9 cellular contexts compared by ENCODE assay signal in genomic region chr2:132416080-132416911, GRCh38. TPM values are rescaled to one million over a fixed set of nuclear protein-coding genes. Genes with fewer than 3 reads are reported as not detected.
A peak's percentile ranks its signal among the peaks of the same experiment; 100 is the strongest.
DNase-seq lines count a peak whose midpoint lies in the region; ATAC-seq and TF ChIP-seq lines count a peak whose summit lies in the region.
"Had no signal": no experiment of that assay in that cellular context is flagged by ENCODE, and none has a peak within 500 bp of the region (broad histone marks: within the 10 kb centered on the region; RNA-seq: fewer than 3 reads in every experiment).

TSS of gene GPR39 (plus strand) at chr2:132416805.

- H3K79me1 ChIP-seq in H9 (ENCODE audit: insufficient read depth, low read depth, low read length, poor library complexity, severe bottlenecking) = no peaks in the 10 kb centered on the region

- no peak within 1 kb of the TSS for H3K4ac ChIP-seq in H9 (ENCODE audit: low read depth, low read length)

- H3K27me3 ChIP-seq in H9 (ENCODE audit: insufficient read depth, low read length) (peaks cover 5% of the 10 kb centered on the region; the same call in 1 of the 2 replicates), colonic mucosa (no peaks in the 10 kb centered on the region), Karpas-422 (ENCODE audit: low read length) (no peaks in the 10 kb centered on the region)

- ATAC-seq in stimulated activated naive B cell treated with anti-CD40 and anti-IgM and Interleukin-4, amounts not matched to agents 10 μg/mL and 1 μg/mL and 100 μg/mL, for 72 hours (replicated peaks) = peak; percentile 10 to 29
- ATAC-seq in GM19324 (IDR thresholded peaks at IDR 0.05; ENCODE audit: low FRiP score, unreplicated experiment) = no peak

- H3K23ac ChIP-seq in H9 (ENCODE audit: insufficient read length, low read depth, low read length) = no peak within 1 kb of the TSS

- peak within 1 kb of the TSS; percentile 53 for H3K18ac ChIP-seq in H9 (ENCODE audit: insufficient read length, low read depth, low read length)

- no peak within 1 kb of the TSS for H2BK5ac ChIP-seq in H9 (ENCODE audit: insufficient read length, low read length)

- H3K4me3 Mint-ChIP-seq in H9 = peak within 1 kb of the TSS; percentile 75 to 81
- peak within 1 kb of the TSS in 1 of 2 donors; percentile 60 for H3K4me3 Mint-ChIP-seq in stimulated activated naive B cell treated with anti-CD40 and anti-IgM and Interleukin-4, amounts not matched to agents 10 μg/mL and 1 μg/mL and 100 μg/mL, for 72 hours

- H3K9ac ChIP-seq in H9 (ENCODE audit: extremely low read depth, insufficient read length, low read length) = peak within 1 kb of the TSS; percentile 3
- H3K9ac ChIP-seq in colonic mucosa (ENCODE audit: low read depth in 2 of 2, low read length in 2 of 2) = peak within 1 kb of the TSS; percentile 71 to 84
- no peak within 1 kb of the TSS for H3K9ac ChIP-seq in Karpas-422 (ENCODE audit: low read length)

- H3K9me3 ChIP-seq in H9 (ENCODE audit: control insufficient read depth, low read depth, low read length) (no peaks in the 10 kb centered on the region), colonic mucosa (no peaks in the 10 kb centered on the region), Karpas-422 (ENCODE audit: low read length) (no peaks in the 10 kb centered on the region)

- H3K9me3 Mint-ChIP-seq in H9 = no peaks in the 10 kb centered on the region
- H3K9me3 Mint-ChIP-seq in stimulated activated naive B cell treated with anti-CD40 and anti-IgM and Interleukin-4, amounts not matched to agents 10 μg/mL and 1 μg/mL and 100 μg/mL, for 72 hours = peaks cover 2 to 3% of the 10 kb centered on the region in 2 donors

- H4K91ac ChIP-seq in H9 (ENCODE audit: insufficient read length, low read depth, low read length) = no peak within 1 kb of the TSS

- H2AK5ac ChIP-seq in H9 (ENCODE audit: insufficient read length, low read length) = no peak within 1 kb of the TSS

- H4K5ac ChIP-seq in H9 (ENCODE audit: insufficient read length, low read depth, low read length) = no peak within 1 kb of the TSS

- H3K27ac Mint-ChIP-seq in H9 = peak within 1 kb of the TSS in 1 of 3 experiments; percentile 35; a peak in 1 of 7 replicates
- H3K27ac Mint-ChIP-seq in stimulated activated naive B cell treated with anti-CD40 and anti-IgM and Interleukin-4, amounts not matched to agents 10 μg/mL and 1 μg/mL and 100 μg/mL, for 72 hours = no peak within 1 kb of the TSS

- H3K4me3 ChIP-seq in colonic mucosa (peak within 1 kb of the TSS; percentile 44), Karpas-422 (ENCODE audit: low read length) (no peak within 1 kb of the TSS)

- H3K4me1 ChIP-seq in H9 (ENCODE audit: insufficient read depth, low read length) (no peaks in the 10 kb centered on the region), colonic mucosa (no peaks in the 10 kb centered on the region), Karpas-422 (ENCODE audit: low read length) (peaks cover 5% of the 10 kb centered on the region)

- H4K20me1 ChIP-seq in H9 (ENCODE audit: control insufficient read depth, insufficient read depth, insufficient read length) (no peaks in the 10 kb centered on the region), Karpas-422 (ENCODE audit: insufficient read depth, low read depth, low read length) (no peaks in the 10 kb centered on the region)

- no peak within 1 kb of the TSS for H2AFZ ChIP-seq in H9 (ENCODE audit: low read length)
- no peak within 1 kb of the TSS for H2AFZ ChIP-seq in Karpas-422 (ENCODE audit: low read length)

- H3K9me2 ChIP-seq in Karpas-422 (replicated peaks; ENCODE audit: insufficient read depth, low read length) = no peaks in the 10 kb centered on the region

- H2BK15ac ChIP-seq in H9 (ENCODE audit: low read depth, low read length) = no peak within 1 kb of the TSS

- H3K36me3 Mint-ChIP-seq in H9 (ENCODE audit: insufficient read depth in 1 of 3, low read depth in 3 of 3) = no peaks in the 10 kb centered on the region; a peak in 1 of 7 replicates
- H3K36me3 Mint-ChIP-seq in stimulated activated naive B cell treated with anti-CD40 and anti-IgM and Interleukin-4, amounts not matched to agents 10 μg/mL and 1 μg/mL and 100 μg/mL, for 72 hours = peaks cover 0 to 3% of the 10 kb centered on the region in 2 donors

- TF ChIP-seq CTCF in H9 (conservative IDR thresholded peaks at IDR 0.05) = no peak
- TF ChIP-seq CTCF in colonic mucosa (IDR thresholded peaks at IDR 0.05) = no peak

- intact Hi-C loops in colonic mucosa (cut with DNase I) = no loop called here

- H3K4me1 Mint-ChIP-seq in H9 = peaks cover 15 to 21% of the 10 kb centered on the region in 2 experiments
- H3K4me1 Mint-ChIP-seq in stimulated activated naive B cell treated with anti-CD40 and anti-IgM and Interleukin-4, amounts not matched to agents 10 μg/mL and 1 μg/mL and 100 μg/mL, for 72 hours = peaks cover 0 to 10% of the 10 kb centered on the region in 2 donors

- H3K14ac ChIP-seq in H9 (ENCODE audit: insufficient read depth, low read length) = no peak within 1 kb of the TSS

- no peak within 1 kb of the TSS for H2BK120ac ChIP-seq in H9 (ENCODE audit: low read depth, low read length, poor library complexity, severe bottlenecking)

- no peak within 1 kb of the TSS for H3T11ph ChIP-seq in H9 (ENCODE audit: low read length)

- peak; percentile 88 for DNase-seq in H9
- DNase-seq in NCI-H510A (lab: John Stamatoyannopoulos, UW) = peak; percentile 97
- peak; percentile 93 for DNase-seq in colonic mucosa
- DNase-seq in kidney tubule cell (ENCODE audit: low spot score) = peak; percentile 100
- DNase-seq in stimulated activated naive B cell treated with anti-CD40 and anti-IgM and Interleukin-4, amounts not matched to agents 10 μg/mL and 1 μg/mL and 100 μg/mL, for 72 hours = no peak
- DNase-seq in activated effector memory CD4-positive, alpha-beta T cell treated with anti-CD3 and anti-CD28 coated beads, Interleukin-2, amount 50 U/mL, for 16 hours = no peak
- DNase-seq in Karpas-422 = no peak

- H3K27ac ChIP-seq in H9 (ENCODE audit: insufficient read length, low read depth, low read length) (no peak within 1 kb of the TSS), colonic mucosa (peak within 1 kb of the TSS; percentile 93), Karpas-422 (ENCODE audit: low read length) (no peak within 1 kb of the TSS)

- H3K23me2 ChIP-seq in H9 (ENCODE audit: insufficient read length, low read depth, low read length, poor library complexity, severe bottlenecking) = no peaks in the 10 kb centered on the region

- no peaks in the 10 kb centered on the region for H3K79me2 ChIP-seq in H9 (ENCODE audit: insufficient read depth, low read length)
- no peaks in the 10 kb centered on the region for H3K79me2 ChIP-seq in Karpas-422 (ENCODE audit: low read length)

- H2BK12ac ChIP-seq in H9 (ENCODE audit: insufficient read length, low read depth, low read length) = no peak within 1 kb of the TSS

- no CpG with 5 or more reads among the region's 55 CpGs for WGBS in H9 (ENCODE audit: extremely low coverage, insufficient read length, low lambda C conversion rate)

- peak within 1 kb of the TSS; percentile 36 for H3K4me2 ChIP-seq in H9 (ENCODE audit: insufficient read depth, insufficient read length, low read length)
- H3K4me2 ChIP-seq in Karpas-422 (ENCODE audit: low read depth, low read length, poor library complexity, severe bottlenecking) = no peak within 1 kb of the TSS

- peaks cover 43% of the 10 kb centered on the region for H3K27me3 Mint-ChIP-seq in H9 (ENCODE audit: low read depth)
- peaks cover 25 to 43% of the 10 kb centered on the region in 2 donors for H3K27me3 Mint-ChIP-seq in stimulated activated naive B cell treated with anti-CD40 and anti-IgM and Interleukin-4, amounts not matched to agents 10 μg/mL and 1 μg/mL and 100 μg/mL, for 72 hours

- no peak within 1 kb of the TSS for H4K8ac ChIP-seq in H9 (replicated peaks; ENCODE audit: insufficient read length, low read depth, low read length)

- no peak within 1 kb of the TSS for H3K56ac ChIP-seq in H9 (ENCODE audit: insufficient read length, low read depth, low read length)

- H2BK20ac ChIP-seq in H9 (ENCODE audit: low read depth, low read length, poor library complexity, severe bottlenecking) = no peak within 1 kb of the TSS

- H3K36me3 ChIP-seq in colonic mucosa = no peaks in the 10 kb centered on the region
- H3K36me3 ChIP-seq in Karpas-422 (ENCODE audit: insufficient read depth, low read length) = no peaks in the 10 kb centered on the region

RNA-seq across cellular contexts. Expression of gene GPR39, which starts in this region (rescaled TPM):
- total RNA-seq in H9 (2021) (0.20 and 0.50 TPM in 2 replicates), colonic mucosa (10 to 100 TPM; 12.3 to 14.6 TPM)
- 0.34 TPM in 1 of 2 replicates, not detected in the other for total RNA-seq in Karpas-422 (2014; rRNA removed; shearing (Covaris generic); ENCODE audit: low replicate concordance)
- total RNA-seq: T-helper 2 cell treated with Interferon-gamma antibody and Interleukin-4, amounts not matched to agents 100 ng/mL and 5 ng/mL, for 36 hours had no signal

Comparison
In these comparisons a context has a peak if more than half of its experiments do, and no peak if none do; other contexts are left out.
1. Peak in DNase-seq, H3K9ac ChIP-seq and H3K4me2 ChIP-seq in H9; RNA of the gene not detected or under 1 TPM.
2. DNase-seq: peak in NCI-H510A (single experiment), colonic mucosa (single experiment) and kidney tubule cell (single experiment); none in stimulated activated naive B cell treated with anti-CD40 and anti-IgM and Interleukin-4, amounts not matched to agents 10 μg/mL and 1 μg/mL and 100 μg/mL, for 72 hours (single experiment), activated effector memory CD4-positive, alpha-beta T cell treated with anti-CD3 and anti-CD28 coated beads, Interleukin-2, amount 50 U/mL, for 16 hours (single experiment) and Karpas-422 (single experiment).